Comparison of ENCODE assay signal across 8 cellular contexts in genomic region chr4:143186202-143186601, GRCh38. TPM values are rescaled to one million over a fixed set of nuclear protein-coding genes. Genes with fewer than 3 reads are reported as not detected.
DNase-seq lines count a peak whose midpoint lies in the region; ATAC-seq, FAIRE-seq and TF ChIP-seq lines count a peak whose summit lies in the region.

No MANE protein-coding gene starts in this region.

- no peak for TF ChIP-seq RAD21 in IMR-90 (IDR thresholded peaks at IDR 0.05; ENCODE audit: low read length)

- no peak overlapping the region for H2BK15ac ChIP-seq in IMR-90 (ENCODE audit: low read depth, low read length)

- no peak overlapping the region for H2BK120ac ChIP-seq in IMR-90 (ENCODE audit: low read depth, low read length)

- H2AFZ ChIP-seq in IMR-90 (replicated peaks; ENCODE audit: low read length, poor library complexity) = no peak overlapping the region

- H2BK20ac ChIP-seq in IMR-90 (ENCODE audit: low read depth, low read length) = no peak overlapping the region

- H3K27ac ChIP-seq in IMR-90 (ENCODE audit: insufficient read depth, low read length) (no peak overlapping the region), mucosa of rectum (ENCODE audit: low read depth in 2 of 2, low read length in 2 of 2) (peak overlapping the region; percentile 90 to 94)

- no peak overlapping the region for H2AK5ac ChIP-seq in IMR-90 (ENCODE audit: low read depth, low read length)

- intact Hi-C loops in IMR-90 (cut with micrococcal nuclease) = loop anchor here (5.0 to 10.0 kb wide), 3 partner anchors 341 to 1059 kb away; partner anchors contain the start of gene INPP4B

- in situ Hi-C loops in IMR-90 (cut with MboI; ENCODE audit: low sequenced_read_pairs) = no loop called here

- no peaks in the 10 kb centered on the region for H3K9me1 ChIP-seq in IMR-90 (ENCODE audit: insufficient read depth, low read length)

- H3K23ac ChIP-seq in IMR-90 (ENCODE audit: low read depth, low read length) = peak overlapping the region; percentile 94

- no peak overlapping the region for H4K5ac ChIP-seq in IMR-90 (ENCODE audit: low read depth, low read length)

- peaks cover 13% of the 10 kb centered on the region for H4K20me1 ChIP-seq in IMR-90 (ENCODE audit: insufficient read depth, low read length)

- H3K27me3 ChIP-seq in IMR-90 (ENCODE audit: control insufficient read depth, insufficient read depth, low read length) (no peaks in the 10 kb centered on the region), bronchial epithelial cell (ENCODE audit: control insufficient read depth, insufficient read depth, low read length) (no peaks in the 10 kb centered on the region), mucosa of rectum (ENCODE audit: control insufficient read depth in 2 of 2, insufficient read depth in 2 of 2, low read length in 2 of 2) (no peaks in the 10 kb centered on the region)

- H3K18ac ChIP-seq in IMR-90 (ENCODE audit: low read depth, low read length) = no peak overlapping the region

- no peak for TF ChIP-seq POLR2A in IMR-90 (IDR thresholded peaks at IDR 0.05; ENCODE audit: low read depth, low read length)

- H3K9me3 ChIP-seq in IMR-90 (ENCODE audit: control insufficient read depth, insufficient read depth, low read length) = no peaks in the 10 kb centered on the region
- no peaks in the 10 kb centered on the region for H3K9me3 ChIP-seq in mucosa of rectum (ENCODE audit: control insufficient read depth in 2 of 2, low read length in 2 of 2)

- CTCF ChIA-PET in IMR-90 (lab: Yijun Ruan, JAX) = no interaction called here

- H2BK5ac ChIP-seq in IMR-90 (ENCODE audit: low read depth, low read length, poor library complexity, severe bottlenecking) = peak overlapping the region; percentile 71

- H3K9ac ChIP-seq in IMR-90 (ENCODE audit: low read depth, low read length) = peak overlapping the region; percentile 96
- H3K9ac ChIP-seq in mucosa of rectum (ENCODE audit: low read depth in 1 of 2, low read length in 2 of 2) = peak overlapping the region; percentile 95 to 96

- peak overlapping the region; percentile 32 for H3K56ac ChIP-seq in IMR-90 (ENCODE audit: extremely low read depth, insufficient read depth, low read length)

- no peak for FAIRE-seq in bronchial epithelial cell (lab: Jason Lieb, UNC)

- WGBS in IMR-90 (ENCODE audit: extremely low coverage in 2 of 2, insufficient read length in 1 of 2), 2 experiments = 60 to 100% methylated on average over 1 of the region's 6 CpGs

- DNase-seq in AG08396 (ENCODE audit: low spot score) = peak; percentile 9
- peak; percentile 24 for DNase-seq in IMR-90
- DNase-seq in bronchial epithelial cell (ENCODE audit: low read depth) = peak; percentile 77
- no peak for DNase-seq in HPDE6-E6E7 (ENCODE audit: extremely low spot score)
- DNase-seq in NCI-H2227 treated with DMSO at 0.1 percent for 48 hours (lab: John Stamatoyannopoulos, UW) = no peak
- DNase-seq in HuH-7.5 (ENCODE audit: low spot score) = no peak

- dilution Hi-C loops in IMR-90 (cut with HindIII; ENCODE audit: low sequenced_read_pairs, unreplicated experiment) = no loop called here

- H4K91ac ChIP-seq in IMR-90 (ENCODE audit: insufficient read depth, low read depth, low read length) = no peak overlapping the region

- peak overlapping the region; percentile 21 for H2AK9ac ChIP-seq in IMR-90 (replicated peaks; ENCODE audit: low read depth, low read length, poor library complexity)

- H3K36me3 ChIP-seq in IMR-90 (ENCODE audit: control insufficient read depth, insufficient read depth, low read length) = peaks cover 2% of the 10 kb centered on the region; the same call in 1 of the 2 replicates
- no peaks in the 10 kb centered on the region for H3K36me3 ChIP-seq in bronchial epithelial cell (ENCODE audit: control insufficient read depth, insufficient read depth, low read length)
- peaks cover 7 to 12% of the 10 kb centered on the region in 2 donors for H3K36me3 ChIP-seq in mucosa of rectum (ENCODE audit: control insufficient read depth in 2 of 2, insufficient read depth in 2 of 2, low read length in 2 of 2)

- ATAC-seq in IMR-90 (ENCODE audit: low read depth) (no peak), GM21367 (IDR thresholded peaks at IDR 0.05; ENCODE audit: unreplicated experiment) (no peak)

- H4K8ac ChIP-seq in IMR-90 (ENCODE audit: low read depth in 2 of 2, low read length in 2 of 2) = no peak overlapping the region

- H3K4me1 ChIP-seq in IMR-90 (ENCODE audit: control insufficient read depth, insufficient read depth, low read length) (no peaks in the 10 kb centered on the region), mucosa of rectum (ENCODE audit: control insufficient read depth in 2 of 2, insufficient read depth in 2 of 2, low read length in 2 of 2) (peaks cover 24 to 28% of the 10 kb centered on the region in 2 donors)

- POLR2A ChIA-PET in IMR-90 (lab: Charles Lee; ENCODE audit: unreplicated experiment) = interaction anchor here (0.6 kb wide), 1 partner anchor 191 kb away, joined by 9 read pairs; no protein-coding TSS in a partner anchor

- peak overlapping the region; percentile 91 for H3K4me2 ChIP-seq in IMR-90 (ENCODE audit: low read depth, low read length)

- TF ChIP-seq CTCF in IMR-90 (conservative IDR thresholded peaks at IDR 0.05; ENCODE audit: low read depth, low read length) = no peak
- TF ChIP-seq CTCF in bronchial epithelial cell (IDR thresholded peaks at IDR 0.05; ENCODE audit: insufficient read depth, low read length, severe bottlenecking) = no peak

- BruUV-seq in IMR-90 (replicated peaks; lab: Mats Ljungman, UMichigan) = no TSS peak

- H3K4me3 ChIP-seq in IMR-90 (ENCODE audit: insufficient read depth, low read depth, low read length) (peak overlapping the region; percentile 74), bronchial epithelial cell (ENCODE audit: low read depth, low read length) (peak overlapping the region; percentile 81), mucosa of rectum (ENCODE audit: low read length in 2 of 2) (peak overlapping the region; percentile 95 to 96)

- no peak overlapping the region for H3K4ac ChIP-seq in IMR-90 (ENCODE audit: low read depth, low read length)

- H3K14ac ChIP-seq in IMR-90 (replicated peaks; ENCODE audit: low read depth, low read length) = peak overlapping the region; percentile 55; the same call in 1 of the 2 replicates

- H3K79me1 ChIP-seq in IMR-90 (ENCODE audit: low read depth in 1 of 2, low read length in 2 of 2) = peaks cover 6 to 31% of the 10 kb centered on the region in 2 experiments; a peak in 3 of 4 replicates

TF ChIP-seq in IMR-90, 13 proteins besides CTCF, POLR2A, EP300 and RAD21:
- TF ChIP-seq ELK1 (IDR thresholded peaks at IDR 0.05; ENCODE audit: borderline replicate concordance, low read depth, low read length) (no peak), FOS (IDR thresholded peaks at IDR 0.05; ENCODE audit: low read depth, low read length) (no peak), CEBPB (IDR thresholded peaks at IDR 0.05; ENCODE audit: low read depth, low read length) (peak; percentile 30; the same call in 1 of the 2 replicates), CHD1 (IDR thresholded peaks at IDR 0.05; ENCODE audit: low read depth, low read length) (peak; percentile 50), NFE2L2 (IDR thresholded peaks at IDR 0.05; ENCODE audit: low read depth, low read length) (no peak), MAZ (IDR thresholded peaks at IDR 0.05; ENCODE audit: borderline replicate concordance, low read depth, low read length) (no peak), RFX5 (IDR thresholded peaks at IDR 0.05; ENCODE audit: low read depth, low read length) (no peak)

RNA-seq across cellular contexts. Expression of gene USP38, which starts 1.5 kb away (rescaled TPM):
- total RNA-seq in IMR-90 (2012; rRNA removed) = 16.4 and 17.0 TPM in 2 replicates
- polyA plus RNA-seq in IMR-90 (2012; rRNA removed) = 5.1 and 5.5 TPM in 2 replicates
- polyA plus RNA-seq in IMR-90 (2012; cell fraction: cytosol; rRNA removed) = 3.1 and 3.7 TPM in 2 replicates
- 3.3 and 5.5 TPM in 2 replicates for polyA plus RNA-seq in IMR-90 (2012; cell fraction: nucleus; rRNA removed; ENCODE audit: low replicate concordance)
- total RNA-seq in bronchial epithelial cell = 18.4 and 20.5 TPM in 2 replicates

Comparison
In these comparisons a context has a peak if more than half of its experiments do, and no peak if none do; other contexts are left out.
1. DNase-seq: peak in AG08396 (single experiment), IMR-90 (single experiment) and bronchial epithelial cell (single experiment); none in HPDE6-E6E7 (single experiment), NCI-H2227 treated with DMSO at 0.1 percent for 48 hours (single experiment) and HuH-7.5 (single experiment).
2. Peak in every context shown above with its lines, with median percentiles within 50 percentile points of each other: H3K4me3 ChIP-seq.